In the genomic region with DNA sequence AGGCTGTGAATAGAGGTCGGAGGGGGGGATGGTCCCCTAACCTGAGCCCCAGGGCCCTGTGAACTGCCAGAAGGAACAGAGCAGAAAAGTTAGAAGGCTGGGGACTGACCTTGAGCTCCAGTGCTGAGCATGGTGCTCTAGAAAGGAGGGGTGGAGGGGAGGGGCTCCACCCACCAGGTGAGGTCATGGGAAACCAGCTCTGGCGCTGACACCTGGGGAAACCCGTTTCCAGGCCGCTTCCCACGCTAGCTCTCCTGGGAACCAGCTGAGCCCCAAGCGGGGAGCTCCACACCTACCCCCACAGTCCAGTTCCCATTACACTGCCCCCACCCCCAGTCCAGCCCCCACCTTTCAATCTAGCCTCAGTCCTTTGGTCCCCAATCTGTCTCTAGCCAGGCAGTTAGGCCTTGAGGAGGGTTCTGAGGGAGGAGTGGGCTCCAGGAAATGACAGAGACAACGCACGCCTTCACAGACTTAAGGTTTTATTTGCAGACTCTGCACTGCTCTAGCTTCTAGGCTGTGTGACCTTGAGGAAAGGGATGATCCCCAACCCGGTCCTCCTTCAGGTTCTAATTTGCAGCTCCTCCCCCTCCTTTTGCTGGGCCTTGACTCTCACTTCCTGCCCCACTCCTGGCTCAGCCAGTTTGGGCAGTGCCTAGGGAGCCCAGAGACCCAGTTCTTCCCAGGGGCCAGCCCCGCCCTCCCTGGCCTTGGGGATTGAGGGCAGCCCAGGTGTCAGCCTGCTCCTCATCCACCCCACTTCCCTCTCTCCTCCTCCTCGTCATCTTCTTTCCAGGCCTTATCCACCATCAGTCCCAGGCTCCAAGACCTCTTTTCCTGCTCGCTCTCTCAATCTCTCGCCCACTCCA, we compare ENCODE assay signal across 8 cellular contexts. TPM values are rescaled to one million over a fixed set of nuclear protein-coding genes. Genes with fewer than 3 reads are reported as not detected.
DNase-seq lines count a peak whose midpoint lies in the region; ATAC-seq and TF ChIP-seq lines count a peak whose summit lies in the region.

No MANE protein-coding gene starts in this region.

- peak overlapping the region; percentile 27 to 47 for H3K4me3 Mint-ChIP-seq in activated T-cell treated with anti-CD3 and anti-CD28 coated beads, Interleukin-2, amount 50 U/mL, for 72 hours

- no peaks in the 10 kb centered on the region for H3K36me3 Mint-ChIP-seq in activated T-cell treated with anti-CD3 and anti-CD28 coated beads, Interleukin-2, amount 50 U/mL, for 72 hours (ENCODE audit: insufficient read depth in 2 of 2)

- POLR2A ChIA-PET in SK-N-SH (lab: Yijun Ruan, JAX) = interaction anchor here (2.6 kb wide), 1 partner anchor 14 kb away, joined by 12 read pairs; no protein-coding TSS in a partner anchor

- TF ChIP-seq CTCF in SK-N-SH (IDR thresholded peaks at IDR 0.05) = no peak
- TF ChIP-seq CTCF in psoas muscle (IDR thresholded peaks at IDR 0.05) = no peak

- no peak overlapping the region for H3K4me2 ChIP-seq in SK-N-SH

- H3K9me3 ChIP-seq in mucosa of stomach (ENCODE audit: control insufficient read depth, low read length) = no peaks in the 10 kb centered on the region
- no peaks in the 10 kb centered on the region for H3K9me3 ChIP-seq in SK-N-SH
- no peaks in the 10 kb centered on the region for H3K9me3 ChIP-seq in psoas muscle

- H3K27me3 Mint-ChIP-seq in activated T-cell treated with anti-CD3 and anti-CD28 coated beads, Interleukin-2, amount 50 U/mL, for 72 hours (ENCODE audit: low read depth) = peaks cover 7% of the 10 kb centered on the region

- no peak overlapping the region for H3K4me3 ChIP-seq in mucosa of stomach (ENCODE audit: low read length)
- H3K4me3 ChIP-seq in SK-N-SH (ENCODE audit: low read depth in 2 of 2, low read length in 1 of 2) = no peak overlapping the region
- H3K4me3 ChIP-seq in psoas muscle = no peak overlapping the region

- H3K27ac ChIP-seq in SK-N-SH (ENCODE audit: low read depth in 2 of 2, low read length in 1 of 2) = no peak overlapping the region
- H3K27ac ChIP-seq in psoas muscle = no peak overlapping the region

- H3K27me3 ChIP-seq in mucosa of stomach (ENCODE audit: control insufficient read depth, insufficient read depth, low read length) (peaks cover 6% of the 10 kb centered on the region), SK-N-SH (ENCODE audit: insufficient read depth) (no peaks in the 10 kb centered on the region), psoas muscle (ENCODE audit: insufficient read depth in 3 of 3, low read length in 2 of 3) (peaks cover 0 to 16% (median 6%) of the 10 kb centered on the region in 3 donors)

- no peak for TF ChIP-seq RAD21 in SK-N-SH (IDR thresholded peaks at IDR 0.05; ENCODE audit: low read length)

- H3K4me1 ChIP-seq in mucosa of stomach (ENCODE audit: control insufficient read depth, insufficient read depth, low read length) (peaks cover 32% of the 10 kb centered on the region), SK-N-SH (ENCODE audit: control insufficient read depth in 1 of 2, insufficient read depth in 2 of 2, low read depth in 1 of 2, low read length in 1 of 2) (no peaks in the 10 kb centered on the region; a peak in 1 of 4 replicates), psoas muscle (peaks cover 4% of the 10 kb centered on the region)

- TF ChIP-seq EP300 in SK-N-SH (IDR thresholded peaks at IDR 0.05; ENCODE audit: borderline replicate concordance in 1 of 2, low read depth in 1 of 2, low read length in 1 of 2) = no peak

- 96% methylated on average over 8 of the region's 13 CpGs for WGBS in SK-N-SH (ENCODE audit: low lambda C conversion rate)
- 86 to 92% (median 89%) methylated on average over 12 to 13 of the region's 13 CpGs for WGBS in psoas muscle, 3 donors

- H3K79me2 ChIP-seq in SK-N-SH (ENCODE audit: insufficient read depth) = no peaks in the 10 kb centered on the region

- peak overlapping the region; percentile 63 for H3K9ac ChIP-seq in mucosa of stomach (ENCODE audit: low read length)
- H3K9ac ChIP-seq in SK-N-SH = no peak overlapping the region

- no peaks in the 10 kb centered on the region for H4K20me1 ChIP-seq in SK-N-SH (ENCODE audit: insufficient read depth)

- DNase-seq in DMS53 treated with DMSO at 0.1 percent for 48 hours (lab: John Stamatoyannopoulos, UW; ENCODE audit: unreplicated experiment) (peak; percentile 34), left lobe of liver (ENCODE audit: low spot score) (no peak), SK-N-SH (no peak), psoas muscle (no peak)
- DNase-seq in activated T-cell treated with anti-CD3 and anti-CD28 coated beads, Interleukin-2, amount 50 U/mL, for 72 hours = peak in 1 of 2 donors; percentile 21
- no peak for DNase-seq in activated CD8-positive, alpha-beta memory T cell treated with anti-CD3 and anti-CD28 coated beads, Interleukin-2, amount 50 U/mL, for 4 hours

- peaks cover 21% of the 10 kb centered on the region for H3K4me1 Mint-ChIP-seq in activated T-cell treated with anti-CD3 and anti-CD28 coated beads, Interleukin-2, amount 50 U/mL, for 72 hours (ENCODE audit: low read depth)

- ATAC-seq in GM21360 (IDR thresholded peaks at IDR 0.05; ENCODE audit: unreplicated experiment) (peak; percentile 41), left lobe of liver (no peak), psoas muscle (no peak)
- peak in 1 of 2 donors; percentile 13 for ATAC-seq in activated T-cell treated with anti-CD3 and anti-CD28 coated beads, Interleukin-2, amount 50 U/mL, for 72 hours (replicated peaks in 1 of 2)

- CTCF ChIA-PET in SK-N-SH (lab: Yijun Ruan, JAX) = interaction anchor here (0.6 to 11.1 kb wide), 5 partner anchors 13 to 593 kb away, joined by 3 to 69 read pairs (median 15); partner anchors contain the start of gene VPS18

- no peaks in the 10 kb centered on the region for H3K9me3 Mint-ChIP-seq in activated T-cell treated with anti-CD3 and anti-CD28 coated beads, Interleukin-2, amount 50 U/mL, for 72 hours

- H3K36me3 ChIP-seq in mucosa of stomach (ENCODE audit: control insufficient read depth, insufficient read depth, low read length) (no peaks in the 10 kb centered on the region), SK-N-SH (replicated peaks in 1 of 2; ENCODE audit: control insufficient read depth in 1 of 2, insufficient read depth in 2 of 2, low read length in 1 of 2) (no peaks in the 10 kb centered on the region), psoas muscle (ENCODE audit: insufficient read depth in 1 of 2, low read depth in 1 of 2) (no peaks in the 10 kb centered on the region)

- no peaks in the 10 kb centered on the region for H3F3A ChIP-seq in SK-N-SH (replicated peaks; ENCODE audit: insufficient read depth)

- no peak overlapping the region for H3K27ac Mint-ChIP-seq in activated T-cell treated with anti-CD3 and anti-CD28 coated beads, Interleukin-2, amount 50 U/mL, for 72 hours

- intact Hi-C loops in psoas muscle (cut with DNase I) = no loop called here

- H3K9me2 ChIP-seq in SK-N-SH = no peaks in the 10 kb centered on the region

- H2AFZ ChIP-seq in SK-N-SH (ENCODE audit: low read depth) = no peak overlapping the region

TF ChIP-seq in SK-N-SH, 30 proteins besides CTCF, POLR2A, EP300 and RAD21 (continues in another document):
- TF ChIP-seq TCF12 (IDR thresholded peaks at IDR 0.05) (no peak), GABPA (IDR thresholded peaks at IDR 0.05; ENCODE audit: low read depth) (no peak), TAF1 (IDR thresholded peaks at IDR 0.05; ENCODE audit: borderline replicate concordance, low read depth, low read length) (no peak), NFIC (IDR thresholded peaks at IDR 0.05; ENCODE audit: borderline replicate concordance) (no peak), TEAD4 (IDR thresholded peaks at IDR 0.05; ENCODE audit: borderline replicate concordance, insufficient read depth) (no peak), MEF2A (IDR thresholded peaks at IDR 0.05; ENCODE audit: borderline replicate concordance, low read depth) (no peak), FOSL2 (IDR thresholded peaks at IDR 0.05; ENCODE audit: borderline replicate concordance, low read depth) (no peak)
- TF ChIP-seq, protein P1, sequence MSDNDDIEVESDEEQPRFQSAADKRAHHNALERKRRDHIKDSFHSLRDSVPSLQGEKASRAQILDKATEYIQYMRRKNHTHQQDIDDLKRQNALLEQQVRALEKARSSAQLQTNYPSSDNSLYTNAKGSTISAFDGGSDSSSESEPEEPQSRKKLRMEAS (IDR thresholded peaks at IDR 0.05; ENCODE audit: low read depth) = no peak

RNA-seq across cellular contexts. Expression of gene RHOV, which starts 2.1 kb away (rescaled TPM):
- under 1 TPM; 0.14 to 0.23 TPM for total RNA-seq in activated T-cell treated with anti-CD3 and anti-CD28 coated beads, Interleukin-2, amount 50 U/mL, for 72 hours
- total RNA-seq in left lobe of liver (not detected), psoas muscle (not detected)
- polyA plus RNA-seq in SK-N-SH (2012; rRNA removed) (0.49 and 0.62 TPM in 2 replicates), psoas muscle (under 1 TPM in 2 of 3 donors, not detected in 1; 0.10 to 0.23 TPM)
- 0.55 TPM in 2 replicates for polyA plus RNA-seq in SK-N-SH (2012; cell fraction: cytosol; rRNA removed)
- polyA plus RNA-seq in SK-N-SH (2012; cell fraction: nucleus; rRNA removed) = 0.73 and 1.6 TPM in 2 replicates

RNA-seq across cellular contexts. Expression of gene VPS18, which starts 22.3 kb away (rescaled TPM):
- total RNA-seq in activated T-cell treated with anti-CD3 and anti-CD28 coated beads, Interleukin-2, amount 50 U/mL, for 72 hours = 10 to 100 TPM; 10.7 to 12.1 TPM
- total RNA-seq in left lobe of liver = 10.3 TPM
- 13.5 and 14.1 TPM in 2 replicates for polyA plus RNA-seq in SK-N-SH (2012; rRNA removed)
- polyA plus RNA-seq in SK-N-SH (2012; cell fraction: cytosol; rRNA removed) = 4.9 and 8.1 TPM in 2 replicates
- 20.3 TPM in 2 replicates for polyA plus RNA-seq in SK-N-SH (2012; cell fraction: nucleus; rRNA removed)
- total RNA-seq in psoas muscle = 10 to 100 TPM in 3 of 4 donors, 1 to 10 TPM in 1; 8.1 to 20.5 (median 16.3) TPM
- polyA plus RNA-seq in psoas muscle = 10 to 100 TPM in 2 of 3 donors, 1 to 10 TPM in 1; 8.4 to 16.9 (median 12.3) TPM

RNA-seq across cellular contexts. Expression of gene SPINT1, which starts 28.1 kb away (rescaled TPM):
- 10 to 100 TPM; 17.3 to 19.4 TPM for total RNA-seq in activated T-cell treated with anti-CD3 and anti-CD28 coated beads, Interleukin-2, amount 50 U/mL, for 72 hours
- total RNA-seq in left lobe of liver = 1.6 TPM
- polyA plus RNA-seq in SK-N-SH (2012; rRNA removed) = 0.58 and 2.0 TPM in 2 replicates
- polyA plus RNA-seq in SK-N-SH (2012; cell fraction: cytosol; rRNA removed) = 0.55 and 1.2 TPM in 2 replicates
- 1.8 and 2.0 TPM in 2 replicates for polyA plus RNA-seq in SK-N-SH (2012; cell fraction: nucleus; rRNA removed)
- total RNA-seq in psoas muscle = under 1 TPM; 0.19 to 0.54 (median 0.24) TPM
- polyA plus RNA-seq in psoas muscle = under 1 TPM; 0.03 to 0.19 (median 0.17) TPM

RNA-seq across cellular contexts. Expression of gene PPP1R14D, which starts 43.5 kb away (rescaled TPM):
- total RNA-seq in activated T-cell treated with anti-CD3 and anti-CD28 coated beads, Interleukin-2, amount 50 U/mL, for 72 hours = not detected
- total RNA-seq in left lobe of liver = not detected
- not detected in 2 replicates for polyA plus RNA-seq in SK-N-SH (2012; rRNA removed)
- not detected in 2 replicates for polyA plus RNA-seq in SK-N-SH (2012; cell fraction: cytosol; rRNA removed)
- not detected in 2 replicates for polyA plus RNA-seq in SK-N-SH (2012; cell fraction: nucleus; rRNA removed)
- total RNA-seq in psoas muscle = not detected
- not detected for polyA plus RNA-seq in psoas muscle

RNA-seq across cellular contexts. Expression of gene DLL4, which starts 57.2 kb away (rescaled TPM):
- under 1 TPM; 0.12 to 0.19 TPM for total RNA-seq in activated T-cell treated with anti-CD3 and anti-CD28 coated beads, Interleukin-2, amount 50 U/mL, for 72 hours
- total RNA-seq in left lobe of liver (3.7 TPM), psoas muscle (10 to 100 TPM in 1 of 4 donors, 1 to 10 TPM in 3; 7.2 to 13.1 (median 9.2) TPM)
- polyA plus RNA-seq in SK-N-SH (2012; rRNA removed) (0.03 TPM in 2 replicates), psoas muscle (1 to 10 TPM; 4.0 to 6.1 (median 6.0) TPM)
- 0.01 and 0.03 TPM in 2 replicates for polyA plus RNA-seq in SK-N-SH (2012; cell fraction: cytosol; rRNA removed)
- 0.13 and 0.14 TPM in 2 replicates for polyA plus RNA-seq in SK-N-SH (2012; cell fraction: nucleus; rRNA removed)
